Comparison of ENCODE assay signal across 1 cellular context in the genomic region with DNA sequence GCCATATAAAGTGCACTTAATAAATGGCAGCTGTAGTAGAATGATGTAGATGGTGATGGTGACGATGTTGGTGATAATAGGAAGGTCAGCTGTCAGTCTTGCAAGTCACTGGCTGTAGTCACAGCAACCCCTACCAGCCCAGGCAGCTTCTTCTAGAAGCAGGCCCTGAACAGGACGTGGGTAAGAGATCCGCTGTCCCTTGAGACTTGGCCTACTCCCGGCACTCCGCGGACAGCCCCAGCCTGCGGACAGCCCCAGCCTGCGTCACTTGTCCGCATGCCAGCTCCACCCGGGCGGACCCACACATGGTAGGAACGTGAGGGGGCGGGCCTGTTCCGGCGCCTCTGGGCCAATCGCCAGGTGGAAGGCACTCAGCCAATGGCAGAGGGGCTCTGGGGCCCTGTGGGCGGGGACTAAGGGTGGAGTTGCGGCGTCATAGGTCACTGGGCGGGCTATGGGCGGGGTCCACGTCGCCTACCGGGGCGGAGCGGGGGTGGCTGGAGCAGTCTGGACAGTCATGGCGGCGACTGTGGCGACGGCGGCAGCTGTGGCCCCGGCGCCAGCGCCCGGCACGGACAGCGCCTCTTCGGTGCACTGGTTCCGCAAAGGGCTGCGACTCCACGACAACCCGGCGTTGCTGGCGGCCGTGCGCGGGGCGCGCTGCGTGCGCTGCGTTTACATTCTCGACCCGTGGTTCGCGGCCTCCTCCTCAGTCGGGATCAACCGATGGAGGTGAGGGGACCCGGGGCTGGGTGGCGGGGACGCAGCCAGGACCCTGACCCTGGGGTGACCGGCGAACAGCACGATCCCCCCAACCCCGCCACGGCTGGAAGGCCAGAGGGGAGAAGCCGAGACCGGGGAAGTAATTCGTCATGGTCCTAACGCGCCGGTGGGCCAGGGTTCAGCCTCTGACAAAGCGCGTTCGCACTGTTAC.
A peak's percentile ranks its signal among the peaks of the same experiment; 100 is the strongest.
TF ChIP-seq lines count a peak whose summit lies in the region.

A gene (plus strand): TSS at position 502 of the 934 bp plus-strand sequence. CDS start 16 bp downstream, at position 518.

TF ChIP-seq in K562, 482 proteins besides CTCF, POLR2A, EP300 and RAD21 (continued from another document and continues in another):
- TF ChIP-seq, protein P1, sequence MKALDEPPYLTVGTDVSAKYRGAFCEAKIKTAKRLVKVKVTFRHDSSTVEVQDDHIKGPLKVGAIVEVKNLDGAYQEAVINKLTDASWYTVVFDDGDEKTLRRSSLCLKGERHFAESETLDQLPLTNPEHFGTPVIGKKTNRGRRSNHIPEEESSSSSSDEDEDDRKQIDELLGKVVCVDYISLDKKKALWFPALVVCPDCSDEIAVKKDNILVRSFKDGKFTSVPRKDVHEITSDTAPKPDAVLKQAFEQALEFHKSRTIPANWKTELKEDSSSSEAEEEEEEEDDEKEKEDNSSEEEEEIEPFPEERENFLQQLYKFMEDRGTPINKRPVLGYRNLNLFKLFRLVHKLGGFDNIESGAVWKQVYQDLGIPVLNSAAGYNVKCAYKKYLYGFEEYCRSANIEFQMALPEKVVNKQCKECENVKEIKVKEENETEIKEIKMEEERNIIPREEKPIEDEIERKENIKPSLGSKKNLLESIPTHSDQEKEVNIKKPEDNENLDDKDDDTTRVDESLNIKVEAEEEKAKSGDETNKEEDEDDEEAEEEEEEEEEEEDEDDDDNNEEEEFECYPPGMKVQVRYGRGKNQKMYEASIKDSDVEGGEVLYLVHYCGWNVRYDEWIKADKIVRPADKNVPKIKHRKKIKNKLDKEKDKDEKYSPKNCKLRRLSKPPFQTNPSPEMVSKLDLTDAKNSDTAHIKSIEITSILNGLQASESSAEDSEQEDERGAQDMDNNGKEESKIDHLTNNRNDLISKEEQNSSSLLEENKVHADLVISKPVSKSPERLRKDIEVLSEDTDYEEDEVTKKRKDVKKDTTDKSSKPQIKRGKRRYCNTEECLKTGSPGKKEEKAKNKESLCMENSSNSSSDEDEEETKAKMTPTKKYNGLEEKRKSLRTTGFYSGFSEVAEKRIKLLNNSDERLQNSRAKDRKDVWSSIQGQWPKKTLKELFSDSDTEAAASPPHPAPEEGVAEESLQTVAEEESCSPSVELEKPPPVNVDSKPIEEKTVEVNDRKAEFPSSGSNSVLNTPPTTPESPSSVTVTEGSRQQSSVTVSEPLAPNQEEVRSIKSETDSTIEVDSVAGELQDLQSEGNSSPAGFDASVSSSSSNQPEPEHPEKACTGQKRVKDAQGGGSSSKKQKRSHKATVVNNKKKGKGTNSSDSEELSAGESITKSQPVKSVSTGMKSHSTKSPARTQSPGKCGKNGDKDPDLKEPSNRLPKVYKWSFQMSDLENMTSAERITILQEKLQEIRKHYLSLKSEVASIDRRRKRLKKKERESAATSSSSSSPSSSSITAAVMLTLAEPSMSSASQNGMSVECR (CRISPR knock-in tag; IDR thresholded peaks at IDR 0.05): peak; percentile 93
- TF ChIP-seq, protein P2, sequence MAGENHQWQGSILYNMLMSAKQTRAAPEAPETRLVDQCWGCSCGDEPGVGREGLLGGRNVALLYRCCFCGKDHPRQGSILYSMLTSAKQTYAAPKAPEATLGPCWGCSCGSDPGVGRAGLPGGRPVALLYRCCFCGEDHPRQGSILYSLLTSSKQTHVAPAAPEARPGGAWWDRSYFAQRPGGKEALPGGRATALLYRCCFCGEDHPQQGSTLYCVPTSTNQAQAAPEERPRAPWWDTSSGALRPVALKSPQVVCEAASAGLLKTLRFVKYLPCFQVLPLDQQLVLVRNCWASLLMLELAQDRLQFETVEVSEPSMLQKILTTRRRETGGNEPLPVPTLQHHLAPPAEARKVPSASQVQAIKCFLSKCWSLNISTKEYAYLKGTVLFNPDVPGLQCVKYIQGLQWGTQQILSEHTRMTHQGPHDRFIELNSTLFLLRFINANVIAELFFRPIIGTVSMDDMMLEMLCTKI (IDR thresholded peaks at IDR 0.05; ENCODE audit: partially characterized antibody): no peak
- TF ChIP-seq CBFB (CRISPR knock-in tag; IDR thresholded peaks at IDR 0.05) (peak; percentile 93; the same call in 1 of the 2 replicates), EP400 (IDR thresholded peaks at IDR 0.05) (peak; percentile 35; the same call in 1 of the 2 replicates), CHD2 (IDR thresholded peaks at IDR 0.05; ENCODE audit: low read depth, low read length) (peak; percentile 9; the same call in 1 of the 2 replicates), LEF1 (IDR thresholded peaks at IDR 0.05) (0 out of 2 replicates have a peak, but pooled peaks have one; percentile 52), FOXA1 (IDR thresholded peaks at IDR 0.05; ENCODE audit: borderline replicate concordance) (no peak), TOE1 (IDR thresholded peaks at IDR 0.05; ENCODE audit: borderline replicate concordance) (no peak), TOE1 (CRISPR knock-in tag; IDR thresholded peaks at IDR 0.05; ENCODE audit: borderline replicate concordance, low read depth) (peak; percentile 70; the same call in 1 of the 2 replicates), EZH2 (IDR thresholded peaks at IDR 0.05; ENCODE audit: borderline replicate concordance, low read depth, low read length) (no peak), MEF2A (IDR thresholded peaks at IDR 0.05; ENCODE audit: control insufficient read depth, low read depth, low read length) (no peak), IFI16 (CRISPR knock-in tag; IDR thresholded peaks at IDR 0.05) (no peak), SIN3B (IDR thresholded peaks at IDR 0.05; ENCODE audit: low read depth) (peak; percentile 76; the same call in 1 of the 2 replicates), ZNF668 (CRISPR knock-in tag; IDR thresholded peaks at IDR 0.05) (no peak), MBD2 (IDR thresholded peaks at IDR 0.05; ENCODE audit: borderline replicate concordance, low read depth) (peak; percentile 67; the same call in 1 of the 2 replicates), RBM22 (IDR thresholded peaks at IDR 0.05; ENCODE audit: low read depth, low read length, poor library complexity, severe bottlenecking) (peak; percentile 57)
- TF ChIP-seq, protein P3, sequence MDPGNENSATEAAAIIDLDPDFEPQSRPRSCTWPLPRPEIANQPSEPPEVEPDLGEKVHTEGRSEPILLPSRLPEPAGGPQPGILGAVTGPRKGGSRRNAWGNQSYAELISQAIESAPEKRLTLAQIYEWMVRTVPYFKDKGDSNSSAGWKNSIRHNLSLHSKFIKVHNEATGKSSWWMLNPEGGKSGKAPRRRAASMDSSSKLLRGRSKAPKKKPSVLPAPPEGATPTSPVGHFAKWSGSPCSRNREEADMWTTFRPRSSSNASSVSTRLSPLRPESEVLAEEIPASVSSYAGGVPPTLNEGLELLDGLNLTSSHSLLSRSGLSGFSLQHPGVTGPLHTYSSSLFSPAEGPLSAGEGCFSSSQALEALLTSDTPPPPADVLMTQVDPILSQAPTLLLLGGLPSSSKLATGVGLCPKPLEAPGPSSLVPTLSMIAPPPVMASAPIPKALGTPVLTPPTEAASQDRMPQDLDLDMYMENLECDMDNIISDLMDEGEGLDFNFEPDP (CRISPR knock-in tag; IDR thresholded peaks at IDR 0.05): no peak
- TF ChIP-seq, protein P4, sequence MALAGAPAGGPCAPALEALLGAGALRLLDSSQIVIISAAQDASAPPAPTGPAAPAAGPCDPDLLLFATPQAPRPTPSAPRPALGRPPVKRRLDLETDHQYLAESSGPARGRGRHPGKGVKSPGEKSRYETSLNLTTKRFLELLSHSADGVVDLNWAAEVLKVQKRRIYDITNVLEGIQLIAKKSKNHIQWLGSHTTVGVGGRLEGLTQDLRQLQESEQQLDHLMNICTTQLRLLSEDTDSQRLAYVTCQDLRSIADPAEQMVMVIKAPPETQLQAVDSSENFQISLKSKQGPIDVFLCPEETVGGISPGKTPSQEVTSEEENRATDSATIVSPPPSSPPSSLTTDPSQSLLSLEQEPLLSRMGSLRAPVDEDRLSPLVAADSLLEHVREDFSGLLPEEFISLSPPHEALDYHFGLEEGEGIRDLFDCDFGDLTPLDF (CRISPR knock-in tag; IDR thresholded peaks at IDR 0.05): peak; percentile 87
- TF ChIP-seq, protein P5, sequence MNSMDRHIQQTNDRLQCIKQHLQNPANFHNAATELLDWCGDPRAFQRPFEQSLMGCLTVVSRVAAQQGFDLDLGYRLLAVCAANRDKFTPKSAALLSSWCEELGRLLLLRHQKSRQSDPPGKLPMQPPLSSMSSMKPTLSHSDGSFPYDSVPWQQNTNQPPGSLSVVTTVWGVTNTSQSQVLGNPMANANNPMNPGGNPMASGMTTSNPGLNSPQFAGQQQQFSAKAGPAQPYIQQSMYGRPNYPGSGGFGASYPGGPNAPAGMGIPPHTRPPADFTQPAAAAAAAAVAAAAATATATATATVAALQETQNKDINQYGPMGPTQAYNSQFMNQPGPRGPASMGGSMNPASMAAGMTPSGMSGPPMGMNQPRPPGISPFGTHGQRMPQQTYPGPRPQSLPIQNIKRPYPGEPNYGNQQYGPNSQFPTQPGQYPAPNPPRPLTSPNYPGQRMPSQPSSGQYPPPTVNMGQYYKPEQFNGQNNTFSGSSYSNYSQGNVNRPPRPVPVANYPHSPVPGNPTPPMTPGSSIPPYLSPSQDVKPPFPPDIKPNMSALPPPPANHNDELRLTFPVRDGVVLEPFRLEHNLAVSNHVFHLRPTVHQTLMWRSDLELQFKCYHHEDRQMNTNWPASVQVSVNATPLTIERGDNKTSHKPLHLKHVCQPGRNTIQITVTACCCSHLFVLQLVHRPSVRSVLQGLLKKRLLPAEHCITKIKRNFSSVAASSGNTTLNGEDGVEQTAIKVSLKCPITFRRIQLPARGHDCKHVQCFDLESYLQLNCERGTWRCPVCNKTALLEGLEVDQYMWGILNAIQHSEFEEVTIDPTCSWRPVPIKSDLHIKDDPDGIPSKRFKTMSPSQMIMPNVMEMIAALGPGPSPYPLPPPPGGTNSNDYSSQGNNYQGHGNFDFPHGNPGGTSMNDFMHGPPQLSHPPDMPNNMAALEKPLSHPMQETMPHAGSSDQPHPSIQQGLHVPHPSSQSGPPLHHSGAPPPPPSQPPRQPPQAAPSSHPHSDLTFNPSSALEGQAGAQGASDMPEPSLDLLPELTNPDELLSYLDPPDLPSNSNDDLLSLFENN (IDR thresholded peaks at IDR 0.05; ENCODE audit: low read depth in 2 of 2, low read length in 2 of 2): peak in 1 of 2 experiments; percentile 50; a peak in 1 of 4 replicates
- TF ChIP-seq, protein P6, sequence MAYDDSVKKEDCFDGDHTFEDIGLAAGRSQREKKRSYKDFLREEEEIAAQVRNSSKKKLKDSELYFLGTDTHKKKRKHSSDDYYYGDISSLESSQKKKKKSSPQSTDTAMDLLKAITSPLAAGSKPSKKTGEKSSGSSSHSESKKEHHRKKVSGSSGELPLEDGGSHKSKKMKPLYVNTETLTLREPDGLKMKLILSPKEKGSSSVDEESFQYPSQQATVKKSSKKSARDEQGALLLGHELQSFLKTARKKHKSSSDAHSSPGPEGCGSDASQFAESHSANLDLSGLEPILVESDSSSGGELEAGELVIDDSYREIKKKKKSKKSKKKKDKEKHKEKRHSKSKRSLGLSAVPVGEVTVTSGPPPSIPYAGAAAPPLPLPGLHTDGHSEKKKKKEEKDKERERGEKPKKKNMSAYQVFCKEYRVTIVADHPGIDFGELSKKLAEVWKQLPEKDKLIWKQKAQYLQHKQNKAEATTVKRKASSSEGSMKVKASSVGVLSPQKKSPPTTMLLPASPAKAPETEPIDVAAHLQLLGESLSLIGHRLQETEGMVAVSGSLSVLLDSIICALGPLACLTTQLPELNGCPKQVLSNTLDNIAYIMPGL (CRISPR knock-in tag; IDR thresholded peaks at IDR 0.05): no peak
- TF ChIP-seq, protein P7, sequence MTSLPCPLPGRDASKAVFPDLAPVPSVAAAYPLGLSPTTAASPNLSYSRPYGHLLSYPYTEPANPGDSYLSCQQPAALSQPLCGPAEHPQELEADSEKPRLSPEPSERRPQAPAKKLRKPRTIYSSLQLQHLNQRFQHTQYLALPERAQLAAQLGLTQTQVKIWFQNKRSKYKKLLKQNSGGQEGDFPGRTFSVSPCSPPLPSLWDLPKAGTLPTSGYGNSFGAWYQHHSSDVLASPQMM (CRISPR knock-in tag; IDR thresholded peaks at IDR 0.05): no peak
- TF ChIP-seq, protein P8, sequence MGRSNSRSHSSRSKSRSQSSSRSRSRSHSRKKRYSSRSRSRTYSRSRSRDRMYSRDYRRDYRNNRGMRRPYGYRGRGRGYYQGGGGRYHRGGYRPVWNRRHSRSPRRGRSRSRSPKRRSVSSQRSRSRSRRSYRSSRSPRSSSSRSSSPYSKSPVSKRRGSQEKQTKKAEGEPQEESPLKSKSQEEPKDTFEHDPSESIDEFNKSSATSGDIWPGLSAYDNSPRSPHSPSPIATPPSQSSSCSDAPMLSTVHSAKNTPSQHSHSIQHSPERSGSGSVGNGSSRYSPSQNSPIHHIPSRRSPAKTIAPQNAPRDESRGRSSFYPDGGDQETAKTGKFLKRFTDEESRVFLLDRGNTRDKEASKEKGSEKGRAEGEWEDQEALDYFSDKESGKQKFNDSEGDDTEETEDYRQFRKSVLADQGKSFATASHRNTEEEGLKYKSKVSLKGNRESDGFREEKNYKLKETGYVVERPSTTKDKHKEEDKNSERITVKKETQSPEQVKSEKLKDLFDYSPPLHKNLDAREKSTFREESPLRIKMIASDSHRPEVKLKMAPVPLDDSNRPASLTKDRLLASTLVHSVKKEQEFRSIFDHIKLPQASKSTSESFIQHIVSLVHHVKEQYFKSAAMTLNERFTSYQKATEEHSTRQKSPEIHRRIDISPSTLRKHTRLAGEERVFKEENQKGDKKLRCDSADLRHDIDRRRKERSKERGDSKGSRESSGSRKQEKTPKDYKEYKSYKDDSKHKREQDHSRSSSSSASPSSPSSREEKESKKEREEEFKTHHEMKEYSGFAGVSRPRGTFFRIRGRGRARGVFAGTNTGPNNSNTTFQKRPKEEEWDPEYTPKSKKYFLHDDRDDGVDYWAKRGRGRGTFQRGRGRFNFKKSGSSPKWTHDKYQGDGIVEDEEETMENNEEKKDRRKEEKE (IDR thresholded peaks at IDR 0.05; ENCODE audit: borderline replicate concordance in 1 of 2, control insufficient read depth in 1 of 2, low read depth in 2 of 2, low read length in 1 of 2): no peak
